ENCODE assay signal across 9 cellular contexts in the genomic region with DNA sequence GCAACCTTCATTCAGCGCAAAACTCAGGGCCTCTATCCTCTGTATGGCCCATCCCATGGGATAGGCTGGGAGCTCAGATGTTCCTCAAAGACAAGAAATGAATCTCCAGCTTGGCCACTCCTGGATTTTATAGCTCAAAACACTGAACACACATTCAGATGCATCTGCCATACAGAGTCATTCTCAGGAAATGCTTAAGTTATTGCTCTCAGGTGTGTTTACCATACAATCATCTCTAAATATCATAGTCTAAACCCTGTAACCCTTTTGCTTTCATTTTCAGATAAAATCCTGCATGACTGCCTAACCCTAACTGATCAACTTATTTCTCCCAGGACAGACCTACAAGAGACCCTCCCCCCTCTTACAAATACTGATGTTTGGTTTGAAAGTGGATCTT.
"Had no signal": no experiment of that assay in that cellular context is flagged by ENCODE, and none has a peak within 500 bp of the region (broad histone marks: within the 10 kb centered on the region; RNA-seq: fewer than 3 reads in every experiment).

No MANE protein-coding gene starts in this region.

- H3K27ac ChIP-seq: GM23248 had no signal

- DNase-seq: GM23248, GOT3, H7, HFFc6, IMR-90 had no signal

- H3K9ac ChIP-seq: GM23248 had no signal

- ATAC-seq: HCT116, K562 had no signal

- H2AFZ ChIP-seq: GM23248 had no signal

- H3K4me3 Mint-ChIP-seq: HFFc6 had no signal

- H3K9me3 ChIP-seq: HAP-1 had no signal

- H3K36me3 ChIP-seq: HAP-1 had no signal

- FAIRE-seq: HTR-8/SVneo, K562 had no signal

- H3K4me3 ChIP-seq: GM23248, HAP-1, K562 had no signal

- H3K27ac Mint-ChIP-seq: HFFc6 had no signal

- H3K4me1 ChIP-seq: HAP-1 had no signal
